In the genomic region with DNA sequence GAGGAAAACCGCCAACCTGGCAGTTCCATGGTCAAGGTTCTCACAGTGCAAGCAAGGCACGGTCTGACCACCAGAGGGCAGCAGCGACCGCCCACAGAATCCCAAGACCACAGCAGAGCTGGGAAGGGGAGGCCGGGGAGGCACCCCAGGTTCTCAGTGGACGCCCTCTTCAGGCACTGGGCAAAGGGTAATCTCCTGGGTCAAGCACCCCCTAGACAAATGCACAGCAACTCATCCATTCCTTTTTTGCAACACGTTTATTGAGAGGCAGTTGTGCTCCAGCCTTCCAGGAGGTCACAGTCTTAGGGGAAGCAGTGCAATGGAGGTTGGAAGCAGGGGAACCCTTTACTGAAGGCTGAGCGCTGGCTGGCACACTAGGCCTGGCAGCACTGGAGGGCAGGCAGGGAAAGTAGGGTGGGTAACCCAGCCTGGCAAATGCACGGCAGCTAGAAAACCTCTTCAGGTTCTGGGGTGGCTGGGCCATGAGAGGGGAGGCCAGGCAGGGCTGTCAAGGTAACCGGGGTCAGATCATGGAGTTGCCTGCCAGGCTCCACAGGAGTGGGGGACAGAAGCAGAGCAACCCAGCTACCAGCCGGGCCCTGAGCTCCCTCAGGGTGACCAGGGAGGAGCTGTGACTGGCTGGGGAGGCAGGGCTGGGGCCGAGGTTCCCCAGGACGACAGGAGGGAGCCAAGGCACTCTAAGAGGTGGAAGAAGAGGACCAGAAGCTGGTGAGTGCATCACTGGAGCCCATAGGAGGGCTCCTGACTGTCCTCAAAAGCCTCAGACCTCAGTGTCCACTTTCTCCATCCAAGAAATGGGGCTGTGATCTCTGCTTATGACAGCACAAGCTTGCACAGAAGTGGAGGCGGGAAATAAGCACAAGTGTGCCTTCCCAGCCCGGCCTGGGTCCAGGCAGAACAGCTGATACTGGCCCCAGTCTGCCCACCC, we compare ENCODE assay signal across 2 cellular contexts.
A peak's percentile ranks its signal among the peaks of the same experiment; 100 is the strongest.
TF ChIP-seq lines count a peak whose summit lies in the region.

No MANE protein-coding gene starts in this region.

TF ChIP-seq in GM12891, 5 proteins besides CTCF, POLR2A, EP300 and RAD21:
- TF ChIP-seq SPI1 (IDR thresholded peaks at IDR 0.05; ENCODE audit: low read depth, low read length) (no peak), PAX5 (IDR thresholded peaks at IDR 0.05; ENCODE audit: insufficient read depth, low read length, severe bottlenecking) (no peak), POU2F2 (IDR thresholded peaks at IDR 0.05; ENCODE audit: low read depth, low read length) (no peak), TAF1 (IDR thresholded peaks at IDR 0.05; ENCODE audit: low read depth, low read length) (no peak), POLR2AphosphoS5 (IDR thresholded peaks at IDR 0.05; ENCODE audit: low read depth, low read length) (peak; percentile 42)
TF ChIP-seq in GM12891: peak in this region for 1.

TF ChIP-seq in GM12878, 131 proteins besides CTCF, POLR2A, EP300 and RAD21:
- TF ChIP-seq HCFC1 (IDR thresholded peaks at IDR 0.05; ENCODE audit: low read length) (peak; percentile 14; the same call in 1 of the 2 replicates), CREM (IDR thresholded peaks at IDR 0.05; ENCODE audit: low read depth) (no peak), YY1 (IDR thresholded peaks at IDR 0.05; ENCODE audit: low read depth, low read length) (peak; percentile 71; the same call in 1 of the 2 replicates), MYB (IDR thresholded peaks at IDR 0.05; ENCODE audit: borderline replicate concordance, low read depth, low read length) (0 out of 2 replicates have a peak, but pooled peaks have one; percentile 37), IKZF2 (IDR thresholded peaks at IDR 0.05) (peak in 1 of 2 experiments; percentile 30; a peak in 3 of 4 replicates), SMAD5 (IDR thresholded peaks at IDR 0.05; ENCODE audit: low read depth) (0 out of 2 replicates have a peak, but pooled peaks have one; percentile 29), ESRRA (IDR thresholded peaks at IDR 0.05; ENCODE audit: low read length) (no peak), PML (IDR thresholded peaks at IDR 0.05; ENCODE audit: low read length) (no peak), GATAD2B (conservative IDR thresholded peaks at IDR 0.05; ENCODE audit: low read depth) (no peak), NR2F1 (conservative IDR thresholded peaks at IDR 0.05) (peak; percentile 48), SIN3A (IDR thresholded peaks at IDR 0.05; ENCODE audit: low read depth, low read length) (peak; percentile 60; the same call in 1 of the 2 replicates), POLR2AphosphoS5 (IDR thresholded peaks at IDR 0.05; ENCODE audit: low read length) (peak; percentile 16; the same call in 1 of the 2 replicates), MEF2A (IDR thresholded peaks at IDR 0.05; ENCODE audit: insufficient read depth, low read depth, low read length) (no peak), EED (IDR thresholded peaks at IDR 0.05; ENCODE audit: low read depth) (0 out of 2 replicates have a peak, but pooled peaks have one; percentile 47), CBFB (IDR thresholded peaks at IDR 0.05; ENCODE audit: low read depth) (peak; percentile 49; the same call in 1 of the 2 replicates), BHLHE40 (IDR thresholded peaks at IDR 0.05; ENCODE audit: borderline replicate concordance in 1 of 2, low read depth in 2 of 2, low read length in 1 of 2) (peak in 1 of 2 experiments; percentile 13; a peak in 1 of 4 replicates), HDAC6 (IDR thresholded peaks at IDR 0.05; ENCODE audit: unreplicated experiment) (no peak), RBBP5 (conservative IDR thresholded peaks at IDR 0.05) (no peak), SMC3 (IDR thresholded peaks at IDR 0.05; ENCODE audit: borderline replicate concordance, low read length) (peak; percentile 94), IRF4 (IDR thresholded peaks at IDR 0.05; ENCODE audit: low read depth, low read length) (0 out of 2 replicates have a peak, but pooled peaks have one; percentile 21), RB1 (IDR thresholded peaks at IDR 0.05; ENCODE audit: borderline replicate concordance) (peak; percentile 0; the same call in 1 of the 2 replicates), STAT1 (conservative IDR thresholded peaks at IDR 0.05) (peak; percentile 62; the same call in 1 of the 2 replicates), EGR1 (IDR thresholded peaks at IDR 0.05; ENCODE audit: borderline replicate concordance in 1 of 2, low read depth in 2 of 2, low read length in 2 of 2) (0 out of 3 replicates have a peak, but pooled peaks of 1 of the 2 experiments have one; percentile 30), SMARCA5 (IDR thresholded peaks at IDR 0.05) (peak; percentile 76; the same call in 1 of the 2 replicates), SPI1 (IDR thresholded peaks at IDR 0.05; ENCODE audit: borderline replicate concordance, insufficient read depth, low read depth, low read length) (no peak), RELA (IDR thresholded peaks at IDR 0.05; ENCODE audit: borderline replicate concordance, partially characterized antibody) (peak; percentile 40), TBL1XR1 (IDR thresholded peaks at IDR 0.05; ENCODE audit: low read depth, low read length) (no peak), MXI1 (IDR thresholded peaks at IDR 0.05; ENCODE audit: low read depth, low read length) (no peak), CBX3 (IDR thresholded peaks at IDR 0.05; ENCODE audit: borderline replicate concordance, low read depth) (no peak), ZBED1 (IDR thresholded peaks at IDR 0.05; ENCODE audit: borderline replicate concordance) (no peak), IKZF1 (conservative IDR thresholded peaks at IDR 0.05) (peak; percentile 49; the same call in 1 of the 2 replicates), POU2F2 (IDR thresholded peaks at IDR 0.05; ENCODE audit: borderline replicate concordance, low read depth, low read length) (peak; percentile 49; the same call in 1 of the 3 replicates), ASH2L (IDR thresholded peaks at IDR 0.05; ENCODE audit: borderline replicate concordance, low read depth) (no peak), SP1 (IDR thresholded peaks at IDR 0.05; ENCODE audit: low read depth, low read length) (no peak)
- TF ChIP-seq, protein P1, sequence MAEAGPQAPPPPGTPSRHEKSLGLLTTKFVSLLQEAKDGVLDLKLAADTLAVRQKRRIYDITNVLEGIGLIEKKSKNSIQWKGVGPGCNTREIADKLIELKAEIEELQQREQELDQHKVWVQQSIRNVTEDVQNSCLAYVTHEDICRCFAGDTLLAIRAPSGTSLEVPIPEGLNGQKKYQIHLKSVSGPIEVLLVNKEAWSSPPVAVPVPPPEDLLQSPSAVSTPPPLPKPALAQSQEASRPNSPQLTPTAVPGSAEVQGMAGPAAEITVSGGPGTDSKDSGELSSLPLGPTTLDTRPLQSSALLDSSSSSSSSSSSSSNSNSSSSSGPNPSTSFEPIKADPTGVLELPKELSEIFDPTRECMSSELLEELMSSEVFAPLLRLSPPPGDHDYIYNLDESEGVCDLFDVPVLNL (IDR thresholded peaks at IDR 0.05; ENCODE audit: low read depth, low read length) = no peak
- TF ChIP-seq, protein P2, sequence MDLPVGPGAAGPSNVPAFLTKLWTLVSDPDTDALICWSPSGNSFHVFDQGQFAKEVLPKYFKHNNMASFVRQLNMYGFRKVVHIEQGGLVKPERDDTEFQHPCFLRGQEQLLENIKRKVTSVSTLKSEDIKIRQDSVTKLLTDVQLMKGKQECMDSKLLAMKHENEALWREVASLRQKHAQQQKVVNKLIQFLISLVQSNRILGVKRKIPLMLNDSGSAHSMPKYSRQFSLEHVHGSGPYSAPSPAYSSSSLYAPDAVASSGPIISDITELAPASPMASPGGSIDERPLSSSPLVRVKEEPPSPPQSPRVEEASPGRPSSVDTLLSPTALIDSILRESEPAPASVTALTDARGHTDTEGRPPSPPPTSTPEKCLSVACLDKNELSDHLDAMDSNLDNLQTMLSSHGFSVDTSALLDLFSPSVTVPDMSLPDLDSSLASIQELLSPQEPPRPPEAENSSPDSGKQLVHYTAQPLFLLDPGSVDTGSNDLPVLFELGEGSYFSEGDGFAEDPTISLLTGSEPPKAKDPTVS (IDR thresholded peaks at IDR 0.05; ENCODE audit: low read depth, low read length) = 0 out of 2 replicates have a peak, but pooled peaks have one; percentile 47
- TF ChIP-seq, protein P3, sequence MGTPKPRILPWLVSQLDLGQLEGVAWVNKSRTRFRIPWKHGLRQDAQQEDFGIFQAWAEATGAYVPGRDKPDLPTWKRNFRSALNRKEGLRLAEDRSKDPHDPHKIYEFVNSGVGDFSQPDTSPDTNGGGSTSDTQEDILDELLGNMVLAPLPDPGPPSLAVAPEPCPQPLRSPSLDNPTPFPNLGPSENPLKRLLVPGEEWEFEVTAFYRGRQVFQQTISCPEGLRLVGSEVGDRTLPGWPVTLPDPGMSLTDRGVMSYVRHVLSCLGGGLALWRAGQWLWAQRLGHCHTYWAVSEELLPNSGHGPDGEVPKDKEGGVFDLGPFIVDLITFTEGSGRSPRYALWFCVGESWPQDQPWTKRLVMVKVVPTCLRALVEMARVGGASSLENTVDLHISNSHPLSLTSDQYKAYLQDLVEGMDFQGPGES (IDR thresholded peaks at IDR 0.05) = 0 out of 2 replicates have a peak, but pooled peaks have one; percentile 36
